Comparison of ENCODE assay signal across 2 cellular contexts in genomic region chr9:93288341-93288740, GRCh38.
TF ChIP-seq lines count a peak whose summit lies in the region.

No MANE protein-coding gene starts in this region.

TF ChIP-seq in HCT116, 20 proteins besides CTCF, POLR2A, EP300 and RAD21:
- TF ChIP-seq ZBTB33 (IDR thresholded peaks at IDR 0.05; ENCODE audit: extremely low read depth, insufficient replicate concordance, low read length) (no peak), FOSL1 (IDR thresholded peaks at IDR 0.05; ENCODE audit: low read depth) (no peak)

TF ChIP-seq in HepG2, 621 proteins besides CTCF, POLR2A, EP300 and RAD21:
- TF ChIP-seq ZNF354B (CRISPR knock-in tag; IDR thresholded peaks at IDR 0.05) (no peak), GABPA (IDR thresholded peaks at IDR 0.05; ENCODE audit: low read depth, low read length) (no peak), GABPA (CRISPR knock-in tag; IDR thresholded peaks at IDR 0.05; ENCODE audit: low read depth) (no peak), ZNF687 (CRISPR knock-in tag; IDR thresholded peaks at IDR 0.05) (0 out of 2 replicates have a peak, but pooled peaks have one; percentile 16)
